In the genomic region with DNA sequence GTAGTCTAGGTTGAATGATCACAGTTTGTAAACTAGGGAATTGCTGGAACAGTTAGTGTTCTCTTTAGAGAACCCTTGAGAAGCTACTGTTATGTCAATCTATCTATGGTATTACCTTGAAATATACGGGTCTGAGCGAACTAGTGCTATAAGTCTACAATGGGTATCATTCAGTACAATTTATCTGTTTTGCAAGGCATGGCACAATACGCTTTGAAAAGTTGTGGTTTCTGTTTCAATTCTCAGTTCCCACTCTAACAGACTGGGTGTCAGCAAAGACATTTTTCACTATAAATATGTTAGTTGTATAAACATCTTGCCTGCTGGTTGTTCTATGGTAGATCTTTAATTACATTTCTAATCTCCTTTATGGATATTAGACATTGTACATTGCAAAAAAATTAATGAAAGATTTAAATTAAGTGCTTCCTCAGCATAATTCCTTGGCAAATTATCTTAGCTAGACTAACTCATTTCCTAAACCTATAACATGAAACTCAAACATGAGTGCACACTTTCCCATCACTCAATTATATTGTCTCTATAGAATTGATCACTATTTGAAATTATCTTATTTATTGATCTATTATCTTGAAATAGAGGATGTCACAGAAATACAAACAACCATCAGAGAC, we compare ENCODE assay signal across 13 cellular contexts. TPM values are rescaled to one million over a fixed set of nuclear protein-coding genes. Genes with fewer than 3 reads are reported as not detected.
DNase-seq lines count a peak whose midpoint lies in the region; ATAC-seq and TF ChIP-seq lines count a peak whose summit lies in the region.
"Had no signal": no experiment of that assay in that cellular context is flagged by ENCODE, and none has a peak within 500 bp of the region (broad histone marks: within the 10 kb centered on the region; RNA-seq: fewer than 3 reads in every experiment).

No MANE protein-coding gene starts in this region.

- POLR2A ChIA-PET in activated B cell treated with CpG ODN at 0.5 μM for 24 hours (lab: Charles Lee), result no interaction called here
- POLR2A ChIA-PET in activated CD4-positive, alpha-beta memory T cell treated with anti-CD3 and anti-CD28 coated beads for 36 hours (lab: Charles Lee), result no interaction called here

- ATAC-seq in GM18870 (IDR thresholded peaks at IDR 0.05; ENCODE audit: unreplicated experiment), result peak; percentile 100
- peak; percentile 99 for ATAC-seq in GM21723 (IDR thresholded peaks at IDR 0.05; ENCODE audit: unreplicated experiment)
- ATAC-seq in HG03175 (IDR thresholded peaks at IDR 0.05; ENCODE audit: unreplicated experiment), result peak; percentile 100
- peak; percentile 71 for ATAC-seq in activated B cell treated with CpG ODN at 0.5 μM for 24 hours (ENCODE audit: low read depth)

- H3K4me3 Mint-ChIP-seq in activated B cell treated with CpG ODN at 0.5 μM for 24 hours, result peak overlapping the region; percentile 42
- no peak overlapping the region for H3K4me3 Mint-ChIP-seq in activated naive CD8-positive, alpha-beta T cell treated with anti-CD3 and anti-CD28 coated beads for 36 hours
- H3K4me3 Mint-ChIP-seq in activated CD4-positive, alpha-beta memory T cell treated with anti-CD3 and anti-CD28 coated beads for 36 hours, result no peak overlapping the region

- TF ChIP-seq CTCF in activated B cell treated with CpG ODN at 0.5 μM for 24 hours (IDR thresholded peaks at IDR 0.05), result no peak

- no peaks in the 10 kb centered on the region for H3K27me3 Mint-ChIP-seq in activated B cell treated with CpG ODN at 0.5 μM for 24 hours
- no peaks in the 10 kb centered on the region for H3K27me3 Mint-ChIP-seq in activated naive CD8-positive, alpha-beta T cell treated with anti-CD3 and anti-CD28 coated beads for 36 hours
- peaks cover 3% of the 10 kb centered on the region for H3K27me3 Mint-ChIP-seq in activated CD4-positive, alpha-beta memory T cell treated with anti-CD3 and anti-CD28 coated beads for 36 hours

- no peak for DNase-seq in activated B cell treated with CpG ODN at 0.5 μM for 24 hours
- DNase-seq in effector CD4-positive, alpha-beta T cell, result no peak
- DNase-seq in activated naive CD8-positive, alpha-beta T cell treated with anti-CD3 and anti-CD28 coated beads for 36 hours, result no peak
- no peak for DNase-seq in superior temporal gyrus (ENCODE audit: extremely low spot score)
- no peak for DNase-seq in activated CD4-positive, alpha-beta memory T cell treated with anti-CD3 and anti-CD28 coated beads for 36 hours
- DNase-seq: COR-L47, kidney, T-helper 1 cell, upper lobe of left lung had no signal

- no peaks in the 10 kb centered on the region for H3K36me3 Mint-ChIP-seq in activated B cell treated with CpG ODN at 0.5 μM for 24 hours (ENCODE audit: low read depth)
- H3K36me3 Mint-ChIP-seq in activated naive CD8-positive, alpha-beta T cell treated with anti-CD3 and anti-CD28 coated beads for 36 hours, result no peaks in the 10 kb centered on the region
- no peaks in the 10 kb centered on the region for H3K36me3 Mint-ChIP-seq in activated CD4-positive, alpha-beta memory T cell treated with anti-CD3 and anti-CD28 coated beads for 36 hours

- H3K27ac Mint-ChIP-seq in activated B cell treated with CpG ODN at 0.5 μM for 24 hours, result no peak overlapping the region
- no peak overlapping the region for H3K27ac Mint-ChIP-seq in activated naive CD8-positive, alpha-beta T cell treated with anti-CD3 and anti-CD28 coated beads for 36 hours
- H3K27ac Mint-ChIP-seq in activated CD4-positive, alpha-beta memory T cell treated with anti-CD3 and anti-CD28 coated beads for 36 hours, result no peak overlapping the region

- H3K9me3 Mint-ChIP-seq in activated B cell treated with CpG ODN at 0.5 μM for 24 hours, result peaks cover 2% of the 10 kb centered on the region
- H3K9me3 Mint-ChIP-seq in activated naive CD8-positive, alpha-beta T cell treated with anti-CD3 and anti-CD28 coated beads for 36 hours, result peaks cover 6% of the 10 kb centered on the region
- H3K9me3 Mint-ChIP-seq in activated CD4-positive, alpha-beta memory T cell treated with anti-CD3 and anti-CD28 coated beads for 36 hours, result peaks cover 6% of the 10 kb centered on the region

- peaks cover 16% of the 10 kb centered on the region for H3K4me1 Mint-ChIP-seq in activated B cell treated with CpG ODN at 0.5 μM for 24 hours
- H3K4me1 Mint-ChIP-seq in activated naive CD8-positive, alpha-beta T cell treated with anti-CD3 and anti-CD28 coated beads for 36 hours, result no peaks in the 10 kb centered on the region
- no peaks in the 10 kb centered on the region for H3K4me1 Mint-ChIP-seq in activated CD4-positive, alpha-beta memory T cell treated with anti-CD3 and anti-CD28 coated beads for 36 hours (ENCODE audit: low read depth)

- CTCF ChIA-PET in activated B cell treated with CpG ODN at 0.5 μM for 24 hours (lab: Charles Lee), result no interaction called here
- CTCF ChIA-PET in activated CD4-positive, alpha-beta memory T cell treated with anti-CD3 and anti-CD28 coated beads for 36 hours (lab: Charles Lee), result no interaction called here

- intact Hi-C loops in activated B cell treated with CpG ODN at 0.5 μM for 24 hours (cut with micrococcal nuclease), result no loop called here
- intact Hi-C loops in activated CD4-positive, alpha-beta memory T cell treated with anti-CD3 and anti-CD28 coated beads for 36 hours (cut with micrococcal nuclease), result no loop called here

RNA-seq across cellular contexts. Expression of a gene that starts 24.9 kb away (rescaled TPM):
- not detected in 2 replicates for total RNA-seq in activated B cell treated with CpG ODN at 0.5 μM for 24 hours
- not detected for total RNA-seq in activated naive CD8-positive, alpha-beta T cell treated with anti-CD3 and anti-CD28 coated beads for 36 hours
- not detected for total RNA-seq in activated CD4-positive, alpha-beta memory T cell treated with anti-CD3 and anti-CD28 coated beads for 36 hours
- total RNA-seq: kidney, NCI-H460, upper lobe of left lung had no signal
